In genomic region chr2:165778187-165778556, GRCh38 we compare ENCODE assay signal across 20 cellular contexts. TPM values are rescaled to one million over a fixed set of nuclear protein-coding genes. Genes with fewer than 3 reads are reported as not detected.
A peak's percentile ranks its signal among the peaks of the same experiment; 100 is the strongest.
DNase-seq lines count a peak whose midpoint lies in the region; ATAC-seq, FAIRE-seq and TF ChIP-seq lines count a peak whose summit lies in the region.
"Had no signal": no experiment of that assay in that cellular context is flagged by ENCODE, and none has a peak within 500 bp of the region (broad histone marks: within the 10 kb centered on the region; RNA-seq: fewer than 3 reads in every experiment).

No MANE protein-coding gene starts in this region.

- H3K36me3 ChIP-seq in HepG2 (replicated peaks in 1 of 2; ENCODE audit: control insufficient read depth in 1 of 2, insufficient read depth in 2 of 2, low read length in 2 of 2) = no peaks in the 10 kb centered on the region

- FAIRE-seq in HepG2 (lab: Jason Lieb, UNC) = no peak
- FAIRE-seq: G401.6, GM12892 had no signal

- DNase-seq in activated CD4-positive, alpha-beta T cell treated with anti-CD3 and anti-CD28 coated beads, Interleukin-2, amount 10 ng/mL, durations not matched to agents 24 days and 14 days = no peak
- no peak for DNase-seq in activated CD4-positive, alpha-beta T cell treated with anti-CD3 and anti-CD28 coated beads, Interleukin-2, amount 50 U/mL, for 1 hour
- DNase-seq in LNCaP clone FGC (ENCODE audit: low read depth) (no peak), HepG2 (ENCODE audit: low spot score) (no peak), osteocyte (ENCODE audit: extremely low spot score, unreplicated experiment) (no peak), NCI-H345 (lab: John Stamatoyannopoulos, UW) (no peak)
- DNase-seq in stimulated activated effector memory CD8-positive, alpha-beta T cell treated with anti-CD3 and anti-CD28 coated beads, Interleukin-12 subunit alpha, Interleukin-12 subunit beta, amount 100 ng/mL, for 72 hours (ENCODE audit: low spot score in 2 of 2) = no peak
- DNase-seq: Calu3, DMS79 treated with DMSO at 0.1 percent for 48 hours, KG1, NCI-H1092, NCI-H1694, NCI-H446, SK-N-SH had no signal

- POLR2A ChIA-PET in HepG2 (lab: Yijun Ruan, JAX) = no interaction called here

- BruUV-seq in HepG2 (replicated peaks; lab: Mats Ljungman, UMichigan) = no TSS peak

- in situ Hi-C loops in HepG2 (cut with HindIII; ENCODE audit: extremely low pct_ligation_motif_present, low pct_unique_long_range_greater_than_20kb) = loop anchor here (5.0 kb wide), 1 partner anchor 376 kb away; no protein-coding TSS in a partner anchor

- peak; percentile 31 for ATAC-seq in HepG2
- ATAC-seq in stimulated activated effector memory CD8-positive, alpha-beta T cell treated with anti-CD3 and anti-CD28 coated beads, Interleukin-12 subunit alpha, Interleukin-12 subunit beta, amount 100 ng/mL, for 72 hours = no peak
- ATAC-seq in HG03159 (IDR thresholded peaks at IDR 0.05; ENCODE audit: unreplicated experiment) = no peak
- ATAC-seq: Right ventricle myocardium inferior had no signal

- no peaks in the 10 kb centered on the region for H3K79me2 ChIP-seq in HepG2 (ENCODE audit: insufficient read depth, low read length)

- no peak overlapping the region for H3K4me3 Mint-ChIP-seq in activated CD4-positive, alpha-beta T cell treated with anti-CD3 and anti-CD28 coated beads, Interleukin-2, amount 10 ng/mL, durations not matched to agents 24 days and 14 days
- H3K4me3 Mint-ChIP-seq in stimulated activated effector memory CD8-positive, alpha-beta T cell treated with anti-CD3 and anti-CD28 coated beads, Interleukin-12 subunit alpha, Interleukin-12 subunit beta, amount 100 ng/mL, for 72 hours = no peak overlapping the region
- no peak overlapping the region for H3K4me3 Mint-ChIP-seq in osteocyte (ENCODE audit: unreplicated experiment)
- H3K4me3 Mint-ChIP-seq: CD14-positive monocyte had no signal

- no peak overlapping the region for H3K4me2 ChIP-seq in HepG2 (ENCODE audit: low read depth, low read length)
- H3K4me2 ChIP-seq: SK-N-SH had no signal

- peaks cover 27% of the 10 kb centered on the region for H3K36me3 Mint-ChIP-seq in activated CD4-positive, alpha-beta T cell treated with anti-CD3 and anti-CD28 coated beads, Interleukin-2, amount 10 ng/mL, durations not matched to agents 24 days and 14 days (ENCODE audit: low read depth)
- H3K36me3 Mint-ChIP-seq in stimulated activated effector memory CD8-positive, alpha-beta T cell treated with anti-CD3 and anti-CD28 coated beads, Interleukin-12 subunit alpha, Interleukin-12 subunit beta, amount 100 ng/mL, for 72 hours = peaks cover 5% of the 10 kb centered on the region
- peaks cover 3% of the 10 kb centered on the region for H3K36me3 Mint-ChIP-seq in osteocyte (ENCODE audit: unreplicated experiment)

- peak overlapping the region; percentile 6 for H3K27ac Mint-ChIP-seq in activated CD4-positive, alpha-beta T cell treated with anti-CD3 and anti-CD28 coated beads, Interleukin-2, amount 10 ng/mL, durations not matched to agents 24 days and 14 days
- peak overlapping the region; percentile 56 for H3K27ac Mint-ChIP-seq in stimulated activated effector memory CD8-positive, alpha-beta T cell treated with anti-CD3 and anti-CD28 coated beads, Interleukin-12 subunit alpha, Interleukin-12 subunit beta, amount 100 ng/mL, for 72 hours
- H3K27ac Mint-ChIP-seq in osteocyte (ENCODE audit: unreplicated experiment) = no peak overlapping the region

- no peaks in the 10 kb centered on the region for H3K27me3 Mint-ChIP-seq in activated CD4-positive, alpha-beta T cell treated with anti-CD3 and anti-CD28 coated beads, Interleukin-2, amount 10 ng/mL, durations not matched to agents 24 days and 14 days
- H3K27me3 Mint-ChIP-seq in osteocyte (ENCODE audit: unreplicated experiment) = no peaks in the 10 kb centered on the region

- no peak for TF ChIP-seq EP300 in HepG2 (IDR thresholded peaks at IDR 0.05; ENCODE audit: low read depth in 2 of 2, low read length in 2 of 2)
- no peak for TF ChIP-seq EP300 in HepG2 (CRISPR knock-in tag; IDR thresholded peaks at IDR 0.05; ENCODE audit: borderline replicate concordance)

- peaks cover 15% of the 10 kb centered on the region for H3K4me1 Mint-ChIP-seq in activated CD4-positive, alpha-beta T cell treated with anti-CD3 and anti-CD28 coated beads, Interleukin-2, amount 10 ng/mL, durations not matched to agents 24 days and 14 days
- H3K4me1 Mint-ChIP-seq in stimulated activated effector memory CD8-positive, alpha-beta T cell treated with anti-CD3 and anti-CD28 coated beads, Interleukin-12 subunit alpha, Interleukin-12 subunit beta, amount 100 ng/mL, for 72 hours = peaks cover 18% of the 10 kb centered on the region
- no peaks in the 10 kb centered on the region for H3K4me1 Mint-ChIP-seq in osteocyte (ENCODE audit: unreplicated experiment)

- no peaks in the 10 kb centered on the region for H3K4me1 ChIP-seq in HepG2 (ENCODE audit: insufficient read depth, low read length)

- no peaks in the 10 kb centered on the region for H3K27me3 ChIP-seq in HepG2 (ENCODE audit: control insufficient read depth in 1 of 2, insufficient read depth in 2 of 2, low read length in 2 of 2)

- H4K20me1 ChIP-seq in HepG2 (ENCODE audit: insufficient read depth, low read length) = no peaks in the 10 kb centered on the region

- CTCF ChIA-PET in HepG2 (lab: Yijun Ruan, JAX; ENCODE audit: low intra/inter-chr PET ratio, low total read pairs) = interaction anchor here (1.8 kb wide), 1 partner anchor 377 kb away, joined by 14 read pairs; no protein-coding TSS in a partner anchor

- H3K9ac ChIP-seq in HepG2 (ENCODE audit: insufficient read depth, low read depth, low read length) = no peak overlapping the region
- H3K9ac ChIP-seq: SK-N-SH had no signal

- TF ChIP-seq CTCF in LNCaP clone FGC (IDR thresholded peaks at IDR 0.05; ENCODE audit: control insufficient read depth, extremely low read depth, insufficient read depth) (no peak), HepG2 (CRISPR knock-in tag; IDR thresholded peaks at IDR 0.05) (no peak), osteocyte (IDR thresholded peaks at IDR 0.05) (no peak)

- H3K27ac ChIP-seq in HepG2 (ENCODE audit: extremely low read length, insufficient read depth, low read length) = no peak overlapping the region

- no peak overlapping the region for H2AFZ ChIP-seq in HepG2 (ENCODE audit: low read length)

- no peak for TF ChIP-seq POLR2A in HepG2 (IDR thresholded peaks at IDR 0.05; ENCODE audit: insufficient read depth in 1 of 2, low read depth in 2 of 2, low read length in 2 of 2)

- H3K9me3 Mint-ChIP-seq in activated CD4-positive, alpha-beta T cell treated with anti-CD3 and anti-CD28 coated beads, Interleukin-2, amount 10 ng/mL, durations not matched to agents 24 days and 14 days = no peaks in the 10 kb centered on the region
- H3K9me3 Mint-ChIP-seq in stimulated activated effector memory CD8-positive, alpha-beta T cell treated with anti-CD3 and anti-CD28 coated beads, Interleukin-12 subunit alpha, Interleukin-12 subunit beta, amount 100 ng/mL, for 72 hours = peaks cover 2% of the 10 kb centered on the region
- peaks cover 7% of the 10 kb centered on the region for H3K9me3 Mint-ChIP-seq in osteocyte (ENCODE audit: unreplicated experiment)

- H3K9me3 ChIP-seq in HepG2 (ENCODE audit: low read length) = peaks cover 5% of the 10 kb centered on the region; the same call in 1 of the 2 replicates

- intact Hi-C loops in activated CD4-positive, alpha-beta T cell treated with anti-CD3 and anti-CD28 coated beads, Interleukin-2, amount 10 ng/mL, durations not matched to agents 24 days and 14 days (cut with micrococcal nuclease) = loop anchor here (2.0 to 5.0 kb wide), 2 partner anchors 15 to 376 kb away; no protein-coding TSS in a partner anchor
- intact Hi-C loops in HepG2 (cut with micrococcal nuclease; ENCODE audit: unreplicated experiment) = loop anchor here (2.0 to 5.0 kb wide), 3 partner anchors 206 to 539 kb away; partner anchors contain the start of gene SCN2A

- H3K4me3 ChIP-seq in LNCaP clone FGC (ENCODE audit: low read depth, low read length) (peak overlapping the region; percentile 28), HepG2 (replicated peaks in 1 of 3; ENCODE audit: insufficient read depth in 1 of 3, low read depth in 2 of 3, low read length in 3 of 3) (no peak overlapping the region)

- TF ChIP-seq RAD21 in HepG2 (CRISPR knock-in tag; IDR thresholded peaks at IDR 0.05) = no peak

RNA-seq across cellular contexts. Expression of gene GALNT3, which starts 15.9 kb away (rescaled TPM):
- 4.9 and 6.1 TPM in 2 replicates for total RNA-seq in activated CD4-positive, alpha-beta T cell treated with anti-CD3 and anti-CD28 coated beads, Interleukin-2, amount 10 ng/mL, durations not matched to agents 24 days and 14 days
- total RNA-seq in HepG2 (2016; rRNA removed; fragmentation: Illumina TruSeq; extraction: Trizol) (0.29 TPM in 1 of 2 replicates, not detected in the other), osteocyte (3.0 and 3.2 TPM in 2 replicates)
- not detected in 2 replicates for total RNA-seq in HepG2 (2016; cell fraction: cytosol; rRNA removed; fragmentation: Illumina TruSeq; extraction: Trizol; ENCODE audit: low read depth)
- 0.22 TPM in 1 of 2 replicates, not detected in the other for total RNA-seq in HepG2 (2016; cell fraction: insoluble cytoplasmic fraction; rRNA removed; fragmentation: Illumina TruSeq; extraction: Trizol)
- total RNA-seq in HepG2 (2016; cell fraction: membrane; rRNA removed; fragmentation: Illumina TruSeq; extraction: Trizol) = 0.06 TPM in 1 of 2 replicates, not detected in the other
- 0.28 and 0.65 TPM in 2 replicates for total RNA-seq in HepG2 (2016; cell fraction: nucleus; rRNA removed; fragmentation: Illumina TruSeq; extraction: Trizol)
- polyA plus RNA-seq in HepG2 (2011; rRNA removed) = 0.27 and 0.30 TPM in 2 replicates
- 0.06 TPM in 1 of 2 replicates, not detected in the other for polyA plus RNA-seq in HepG2 (2011; cell fraction: cytosol; rRNA removed)
- polyA plus RNA-seq in HepG2 (2011; cell fraction: nucleus; rRNA removed) = 0.72 and 0.99 TPM in 2 replicates
- polyA plus RNA-seq in HepG2 (2012) = 0.55 and 1.2 TPM in 2 replicates
- not detected in 2 replicates for polyA plus RNA-seq in HepG2 (2016; cell fraction: cytosol; fragmentation: Illumina TruSeq; extraction: Trizol; ENCODE audit: low read depth)
- polyA plus RNA-seq in HepG2 (2016; cell fraction: insoluble cytoplasmic fraction; fragmentation: Illumina TruSeq; extraction: Trizol; ENCODE audit: low read depth) = 0.16 TPM in 1 of 2 replicates, not detected in the other
- polyA plus RNA-seq in HepG2 (2016; cell fraction: membrane; fragmentation: Illumina TruSeq; extraction: Trizol; ENCODE audit: low read depth) = not detected in 2 replicates
- 0.92 and 1.8 TPM in 2 replicates for polyA plus RNA-seq in HepG2 (2016; cell fraction: nucleus; fragmentation: Illumina TruSeq; extraction: Trizol; ENCODE audit: insufficient read depth, low read depth)
- polyA minus RNA-seq in HepG2 (2011; rRNA and poly(A)+ RNA removed; ENCODE audit: low replicate concordance) = 0.04 TPM in 1 of 2 replicates, not detected in the other
- not detected in 2 replicates for polyA minus RNA-seq in HepG2 (2011; cell fraction: cytosol; rRNA and poly(A)+ RNA removed)
- polyA minus RNA-seq in HepG2 (2011; cell fraction: nucleus; rRNA and poly(A)+ RNA removed) = 0.39 and 2.0 TPM in 2 replicates
- total RNA-seq: A172, Right ventricle myocardium inferior had no signal
